In genomic region chr5:29252390-29252789, GRCh38 we compare ENCODE assay signal across 25 cellular contexts.
DNase-seq lines count a peak whose midpoint lies in the region; ATAC-seq and TF ChIP-seq lines count a peak whose summit lies in the region.
"Had no signal": no experiment of that assay in that cellular context is flagged by ENCODE, and none has a peak within 500 bp of the region (broad histone marks: within the 10 kb centered on the region; RNA-seq: fewer than 3 reads in every experiment).

No MANE protein-coding gene starts in this region.

- H3K4me3 Mint-ChIP-seq in WTC11 (no peak overlapping the region), progenitor cell of endocrine pancreas (ENCODE audit: low read depth) (no peak overlapping the region)
- H3K4me3 Mint-ChIP-seq: CD4-positive, alpha-beta T cell had no signal

- no peak overlapping the region for H3K9ac ChIP-seq in SK-N-SH
- H3K9ac ChIP-seq: BLaER1 had no signal

- CTCF ChIA-PET in SK-N-SH (lab: Yijun Ruan, JAX) (no interaction called here), WTC11 (lab: Charles Lee) (no interaction called here)

- no peak for TF ChIP-seq EP300 in SK-N-SH (IDR thresholded peaks at IDR 0.05; ENCODE audit: borderline replicate concordance in 1 of 2, low read depth in 1 of 2, low read length in 1 of 2)

- H3K4me1 Mint-ChIP-seq in WTC11 (peaks cover 11% of the 10 kb centered on the region), progenitor cell of endocrine pancreas (ENCODE audit: low read depth) (peaks cover 5% of the 10 kb centered on the region)

- ATAC-seq in SK-N-SH treated with all-trans-retinoic acid at 6 μM for 48 hours: no peak
- ATAC-seq in WTC11: peak; percentile 81; the same call in 1 of the 2 replicates
- ATAC-seq in GM21360 (IDR thresholded peaks at IDR 0.05; ENCODE audit: unreplicated experiment): no peak
- no peak for ATAC-seq in HG02571 (IDR thresholded peaks at IDR 0.05; ENCODE audit: unreplicated experiment)
- ATAC-seq: GM12878, K562, Panc1 had no signal

- H3K27ac ChIP-seq in SK-N-SH (ENCODE audit: low read depth in 2 of 2, low read length in 1 of 2): no peak overlapping the region
- H3K27ac ChIP-seq: BLaER1, RWPE1 had no signal

- no peaks in the 10 kb centered on the region for H3K36me3 Mint-ChIP-seq in WTC11
- H3K36me3 Mint-ChIP-seq in progenitor cell of endocrine pancreas (ENCODE audit: insufficient read depth): no peaks in the 10 kb centered on the region

- no peaks in the 10 kb centered on the region for H4K20me1 ChIP-seq in SK-N-SH (ENCODE audit: insufficient read depth)
- H4K20me1 ChIP-seq: BLaER1 had no signal

- WGBS in SK-N-SH (ENCODE audit: low lambda C conversion rate): 6% methylated on average over 2 of the region's 2 CpGs

- POLR2A ChIA-PET in SK-N-SH (lab: Yijun Ruan, JAX): no interaction called here
- POLR2A ChIA-PET in WTC11 (lab: Charles Lee): no interaction called here

- H3K27me3 ChIP-seq in SK-N-SH (ENCODE audit: insufficient read depth): no peaks in the 10 kb centered on the region
- H3K27me3 ChIP-seq: BLaER1 had no signal

- H3F3A ChIP-seq in SK-N-SH (replicated peaks; ENCODE audit: insufficient read depth): no peaks in the 10 kb centered on the region

- no peaks in the 10 kb centered on the region for H3K4me1 ChIP-seq in SK-N-SH (ENCODE audit: control insufficient read depth in 1 of 2, insufficient read depth in 2 of 2, low read depth in 1 of 2, low read length in 1 of 2)

- no peak overlapping the region for H3K27ac Mint-ChIP-seq in WTC11
- no peak overlapping the region for H3K27ac Mint-ChIP-seq in progenitor cell of endocrine pancreas
- H3K27ac Mint-ChIP-seq: CD4-positive, alpha-beta T cell had no signal

- no peaks in the 10 kb centered on the region for H3K9me2 ChIP-seq in SK-N-SH

- no peaks in the 10 kb centered on the region for H3K36me3 ChIP-seq in SK-N-SH (replicated peaks in 1 of 2; ENCODE audit: control insufficient read depth in 1 of 2, insufficient read depth in 2 of 2, low read length in 1 of 2)
- H3K36me3 ChIP-seq: BLaER1 had no signal

- no peak overlapping the region for H2AFZ ChIP-seq in SK-N-SH (ENCODE audit: low read depth)

- H3K79me2 ChIP-seq in SK-N-SH (ENCODE audit: insufficient read depth): no peaks in the 10 kb centered on the region

- H3K27me3 Mint-ChIP-seq in WTC11 (ENCODE audit: low read depth) (no peaks in the 10 kb centered on the region), progenitor cell of endocrine pancreas (no peaks in the 10 kb centered on the region)
- H3K27me3 Mint-ChIP-seq: CD4-positive, alpha-beta T cell had no signal

- H3K9me3 Mint-ChIP-seq in WTC11 (peaks cover 9% of the 10 kb centered on the region; the same call in 1 of the 2 replicates), progenitor cell of endocrine pancreas (ENCODE audit: low read depth) (no peaks in the 10 kb centered on the region)

- 0 out of 2 replicates have a peak, but pooled peaks have one; percentile 15 for TF ChIP-seq CTCF in SK-N-SH (IDR thresholded peaks at IDR 0.05)
- peak; percentile 16; the same call in 1 of the 2 replicates for TF ChIP-seq CTCF in LNCaP clone FGC (IDR thresholded peaks at IDR 0.05; ENCODE audit: control insufficient read depth, extremely low read depth, insufficient read depth)
- TF ChIP-seq CTCF in WTC11 (IDR thresholded peaks at IDR 0.05): no peak
- peak; percentile 13 for TF ChIP-seq CTCF in progenitor cell of endocrine pancreas (IDR thresholded peaks at IDR 0.05; ENCODE audit: unreplicated experiment)

- H3K4me2 ChIP-seq in SK-N-SH: no peak overlapping the region
- H3K4me2 ChIP-seq: BLaER1 had no signal

- no peak overlapping the region for H3K4me3 ChIP-seq in SK-N-SH (ENCODE audit: low read depth in 2 of 2, low read length in 1 of 2)
- no peak overlapping the region for H3K4me3 ChIP-seq in LNCaP clone FGC (ENCODE audit: low read depth, low read length)
- H3K4me3 ChIP-seq: BLaER1, GM12878, K562 had no signal

- DNase-seq in SK-N-SH (no peak), LNCaP clone FGC (ENCODE audit: low read depth) (no peak), WTC11 (ENCODE audit: low spot score) (peak; percentile 12), progenitor cell of endocrine pancreas (ENCODE audit: low spot score, unreplicated experiment) (no peak), GOT3 (lab: John Stamatoyannopoulos, UW) (no peak)
- DNase-seq: CD4-positive, alpha-beta T cell; GDM1; HCEC 1CT; Kasumi-1; MM.1S; NCI-H1048; NCI-H1417; NCI-H1694; NCI-H2029 treated with DMSO at 0.1 percent for 48 hours; NCI-H446 treated with DMSO at 0.1 percent for 48 hours; NCI-H526; SHP77 had no signal

- TF ChIP-seq RAD21 in SK-N-SH (IDR thresholded peaks at IDR 0.05; ENCODE audit: low read length): no peak

- H3K9me3 ChIP-seq in SK-N-SH: no peaks in the 10 kb centered on the region
- H3K9me3 ChIP-seq: BLaER1 had no signal

TF ChIP-seq in SK-N-SH, 30 proteins besides CTCF, POLR2A, EP300 and RAD21 (continues in another document):
- TF ChIP-seq POLR2AphosphoS5 (IDR thresholded peaks at IDR 0.05; ENCODE audit: low read depth, low read length) (no peak), RFX5 (IDR thresholded peaks at IDR 0.05; ENCODE audit: low read length) (no peak)

TF ChIP-seq in SK-N-SH treated with all-trans-retinoic acid at 6 μM for 48 hours, 23 proteins besides CTCF, POLR2A, EP300 and RAD21 (continues in another document):
- TF ChIP-seq POU6F1 (CRISPR knock-in tag; IDR thresholded peaks at IDR 0.05; ENCODE audit: borderline replicate concordance, low read depth) (no peak), ZNF565 (CRISPR knock-in tag; conservative IDR thresholded peaks at IDR 0.05; ENCODE audit: low read depth) (no peak), OSR1 (CRISPR knock-in tag; IDR thresholded peaks at IDR 0.05) (no peak), CSRNP3 (CRISPR knock-in tag; IDR thresholded peaks at IDR 0.05) (no peak), ZC3H10 (CRISPR knock-in tag; IDR thresholded peaks at IDR 0.05) (no peak)

TF ChIP-seq in WTC11, 78 proteins besides CTCF, POLR2A, EP300 and RAD21:
- TF ChIP-seq MLX (CRISPR knock-in tag; IDR thresholded peaks at IDR 0.05): no peak
- 0 out of 2 replicates have a peak, but pooled peaks have one; percentile 12 for TF ChIP-seq ZNF121 (CRISPR knock-in tag; IDR thresholded peaks at IDR 0.05)
TF ChIP-seq in WTC11: peak in this region for 1.

Comparison
In these comparisons a context has a peak if more than half of its experiments do, and no peak if none do; other contexts are left out.
1. Of the 6 proteins assayed by ChIP-seq in both WTC11 and SK-N-SH: peak only in WTC11: none; only in SK-N-SH: CTCF; in both: none; in neither: 5.